In genomic region chr10:30999084-30999712, GRCh38 we compare ENCODE assay signal across 9 cellular contexts. TPM values are rescaled to one million over a fixed set of nuclear protein-coding genes. Genes with fewer than 3 reads are reported as not detected.
DNase-seq lines count a peak whose midpoint lies in the region; ATAC-seq and TF ChIP-seq lines count a peak whose summit lies in the region.
"Had no signal": no experiment of that assay in that cellular context is flagged by ENCODE, and none has a peak within 500 bp of the region (broad histone marks: within the 10 kb centered on the region; RNA-seq: fewer than 3 reads in every experiment).

No MANE protein-coding gene starts in this region.

- no peaks in the 10 kb centered on the region for H3K27me3 Mint-ChIP-seq in T-helper 17 cell

- TF ChIP-seq RAD21 in SK-N-SH (IDR thresholded peaks at IDR 0.05; ENCODE audit: low read length): no peak

- H3K27ac Mint-ChIP-seq in T-helper 17 cell: peak overlapping the region; percentile 77
- peak overlapping the region; percentile 91 for H3K27ac Mint-ChIP-seq in stimulated activated effector memory CD8-positive, alpha-beta T cell treated with anti-CD3 and anti-CD28 coated beads, Interleukin-12 subunit alpha, Interleukin-12 subunit beta, amount 100 ng/mL, for 72 hours

- peak overlapping the region in 1 of 2 experiments; percentile 15; a peak in 1 of 4 replicates for H3K27ac ChIP-seq in SK-N-SH (ENCODE audit: low read depth in 2 of 2, low read length in 1 of 2)
- H3K27ac ChIP-seq in OCI-LY7 (ENCODE audit: low read depth, low read length, poor library complexity, severe bottlenecking): no peak overlapping the region
- H3K27ac ChIP-seq: 22Rv1 had no signal

- H3K36me3 ChIP-seq in SK-N-SH (replicated peaks in 1 of 2; ENCODE audit: control insufficient read depth in 1 of 2, insufficient read depth in 2 of 2, low read length in 1 of 2) (no peaks in the 10 kb centered on the region), OCI-LY7 (ENCODE audit: insufficient read depth, low read length) (no peaks in the 10 kb centered on the region)

- H3K9me3 Mint-ChIP-seq in stimulated activated effector memory CD8-positive, alpha-beta T cell treated with anti-CD3 and anti-CD28 coated beads, Interleukin-12 subunit alpha, Interleukin-12 subunit beta, amount 100 ng/mL, for 72 hours: peaks cover 3% of the 10 kb centered on the region

- H3K4me1 ChIP-seq in SK-N-SH (ENCODE audit: control insufficient read depth in 1 of 2, insufficient read depth in 2 of 2, low read depth in 1 of 2, low read length in 1 of 2): peaks cover 0 to under 1% of the 10 kb centered on the region in 2 experiments; a peak in 2 of 4 replicates
- no peaks in the 10 kb centered on the region for H3K4me1 ChIP-seq in OCI-LY7 (ENCODE audit: insufficient read depth, low read length, poor library complexity, severe bottlenecking)

- DNase-seq in SK-N-SH (no peak), T-helper 17 cell (no peak), foreskin melanocyte (peak; percentile 43), OCI-LY7 (ENCODE audit: low spot score) (no peak)
- DNase-seq in stimulated activated effector memory CD8-positive, alpha-beta T cell treated with anti-CD3 and anti-CD28 coated beads, Interleukin-12 subunit alpha, Interleukin-12 subunit beta, amount 100 ng/mL, for 72 hours (ENCODE audit: low spot score in 2 of 2): no peak
- DNase-seq in effector CD8-positive, alpha-beta T cell (lab: John Stamatoyannopoulos, UW): no peak

- intact Hi-C loops in OCI-LY7 (cut with micrococcal nuclease; ENCODE audit: unreplicated experiment): no loop called here

- TF ChIP-seq CTCF in SK-N-SH (IDR thresholded peaks at IDR 0.05) (no peak), OCI-LY7 (conservative IDR thresholded peaks at IDR 0.05; ENCODE audit: low read length) (no peak)

- H3K36me3 Mint-ChIP-seq in T-helper 17 cell (ENCODE audit: low read depth): no peaks in the 10 kb centered on the region
- no peaks in the 10 kb centered on the region for H3K36me3 Mint-ChIP-seq in stimulated activated effector memory CD8-positive, alpha-beta T cell treated with anti-CD3 and anti-CD28 coated beads, Interleukin-12 subunit alpha, Interleukin-12 subunit beta, amount 100 ng/mL, for 72 hours

- H4K20me1 ChIP-seq in SK-N-SH (ENCODE audit: insufficient read depth): no peaks in the 10 kb centered on the region
- no peaks in the 10 kb centered on the region for H4K20me1 ChIP-seq in OCI-LY7 (ENCODE audit: insufficient read depth, low read length)

- H3K9ac ChIP-seq in SK-N-SH: no peak overlapping the region

- H3K4me3 Mint-ChIP-seq in T-helper 17 cell: peak overlapping the region; percentile 71
- H3K4me3 Mint-ChIP-seq in stimulated activated effector memory CD8-positive, alpha-beta T cell treated with anti-CD3 and anti-CD28 coated beads, Interleukin-12 subunit alpha, Interleukin-12 subunit beta, amount 100 ng/mL, for 72 hours: peak overlapping the region; percentile 63

- 99% methylated on average over 3 of the region's 3 CpGs for WGBS in SK-N-SH (ENCODE audit: low lambda C conversion rate)

- H3F3A ChIP-seq in SK-N-SH (replicated peaks; ENCODE audit: insufficient read depth): peaks cover 5% of the 10 kb centered on the region

- no peak overlapping the region for H2AFZ ChIP-seq in SK-N-SH (ENCODE audit: low read depth)
- no peak overlapping the region for H2AFZ ChIP-seq in OCI-LY7 (ENCODE audit: low read length)

- H3K9me3 ChIP-seq in SK-N-SH: peaks cover 8% of the 10 kb centered on the region; the same call in 1 of the 2 replicates
- H3K9me3 ChIP-seq in T-helper 17 cell (ENCODE audit: control insufficient read depth, low read length, poor library complexity, severe bottlenecking): peaks cover 4% of the 10 kb centered on the region
- H3K9me3 ChIP-seq in OCI-LY7 (ENCODE audit: low read length): peaks cover 8% of the 10 kb centered on the region; the same call in 1 of the 2 replicates

- H3K79me2 ChIP-seq in SK-N-SH (ENCODE audit: insufficient read depth): no peaks in the 10 kb centered on the region
- no peaks in the 10 kb centered on the region for H3K79me2 ChIP-seq in OCI-LY7 (ENCODE audit: insufficient read depth, low read depth, low read length)

- POLR2A ChIA-PET in SK-N-SH (lab: Yijun Ruan, JAX): no interaction called here
- POLR2A ChIA-PET in OCI-LY7 (lab: Charles Lee): interaction anchor here (0.6 to 2.1 kb wide), 4 partner anchors 9 to 816 kb away, joined by 3 to 12 read pairs (median 4); no protein-coding TSS in a partner anchor

- no TSS peak for BruUV-seq in OCI-LY7 (replicated peaks; lab: Mats Ljungman, UMichigan)

- H3K4me2 ChIP-seq in SK-N-SH: no peak overlapping the region
- no peak overlapping the region for H3K4me2 ChIP-seq in OCI-LY7 (ENCODE audit: low read length)

- CTCF ChIA-PET in SK-N-SH (lab: Yijun Ruan, JAX): interaction anchor here (1.0 to 1.1 kb wide), 2 partner anchors 23 to 201 kb away, joined by 3 to 4 read pairs; no protein-coding TSS in a partner anchor
- CTCF ChIA-PET in OCI-LY7 (lab: Charles Lee; ENCODE audit: unreplicated experiment): no interaction called here

- H3K9me2 ChIP-seq in SK-N-SH (no peaks in the 10 kb centered on the region), OCI-LY7 (ENCODE audit: insufficient read depth, low read length) (no peaks in the 10 kb centered on the region; the same call in 1 of the 2 replicates)

- ATAC-seq in SK-N-SH treated with all-trans-retinoic acid at 6 μM for 48 hours (no peak; the same call in 2 of the 3 replicates), T-helper 17 cell (peak; percentile 51), GM18868 (IDR thresholded peaks at IDR 0.05; ENCODE audit: unreplicated experiment) (no peak)
- ATAC-seq in stimulated activated effector memory CD8-positive, alpha-beta T cell treated with anti-CD3 and anti-CD28 coated beads, Interleukin-12 subunit alpha, Interleukin-12 subunit beta, amount 100 ng/mL, for 72 hours: peak; percentile 79

- H3K4me3 ChIP-seq in SK-N-SH (ENCODE audit: low read depth in 2 of 2, low read length in 1 of 2) (no peak overlapping the region), OCI-LY7 (ENCODE audit: low read depth, low read length, poor library complexity, severe bottlenecking) (no peak overlapping the region)

- H3K4me1 Mint-ChIP-seq in T-helper 17 cell: peaks cover 12% of the 10 kb centered on the region
- H3K4me1 Mint-ChIP-seq in stimulated activated effector memory CD8-positive, alpha-beta T cell treated with anti-CD3 and anti-CD28 coated beads, Interleukin-12 subunit alpha, Interleukin-12 subunit beta, amount 100 ng/mL, for 72 hours: peaks cover 34% of the 10 kb centered on the region

- TF ChIP-seq EP300 in SK-N-SH (IDR thresholded peaks at IDR 0.05; ENCODE audit: borderline replicate concordance in 1 of 2, low read depth in 1 of 2, low read length in 1 of 2): no peak

- no peaks in the 10 kb centered on the region for H3K27me3 ChIP-seq in SK-N-SH (ENCODE audit: insufficient read depth)

TF ChIP-seq in SK-N-SH, 30 proteins besides CTCF, POLR2A, EP300 and RAD21:
- no peak for TF ChIP-seq TAF1 (IDR thresholded peaks at IDR 0.05; ENCODE audit: borderline replicate concordance, low read depth, low read length)
- no peak for TF ChIP-seq JUND (IDR thresholded peaks at IDR 0.05)
- no peak for TF ChIP-seq RCOR1 (IDR thresholded peaks at IDR 0.05; ENCODE audit: low read length)
- no peak for TF ChIP-seq MAX (IDR thresholded peaks at IDR 0.05; ENCODE audit: low read depth)
- 0 out of 2 replicates have a peak, but pooled peaks have one; percentile 4 for TF ChIP-seq FOSL2 (IDR thresholded peaks at IDR 0.05; ENCODE audit: borderline replicate concordance, low read depth)
TF ChIP-seq in SK-N-SH: peak in this region for 1.

TF ChIP-seq in SK-N-SH treated with all-trans-retinoic acid at 6 μM for 48 hours, 23 proteins besides CTCF, POLR2A, EP300 and RAD21:
- TF ChIP-seq BACH2 (CRISPR knock-in tag; IDR thresholded peaks at IDR 0.05; ENCODE audit: borderline replicate concordance): no peak
- TF ChIP-seq GLIS3 (CRISPR knock-in tag; IDR thresholded peaks at IDR 0.05): no peak
- TF ChIP-seq PATZ1 (CRISPR knock-in tag; IDR thresholded peaks at IDR 0.05; ENCODE audit: borderline replicate concordance): no peak
- TF ChIP-seq ZNF565 (CRISPR knock-in tag; conservative IDR thresholded peaks at IDR 0.05; ENCODE audit: low read depth): no peak
- no peak for TF ChIP-seq ZNF70 (CRISPR knock-in tag; IDR thresholded peaks at IDR 0.05)
- no peak for TF ChIP-seq OSR1 (CRISPR knock-in tag; IDR thresholded peaks at IDR 0.05)
- TF ChIP-seq CREB5 (CRISPR knock-in tag; IDR thresholded peaks at IDR 0.05; ENCODE audit: low read depth): no peak
- TF ChIP-seq CSDC2 (CRISPR knock-in tag; IDR thresholded peaks at IDR 0.05): no peak

RNA-seq across cellular contexts. Expression of gene ZNF438, which starts 32.5 kb away (rescaled TPM):
- 2.1 and 2.5 TPM in 2 replicates for polyA plus RNA-seq in SK-N-SH (2012; rRNA removed)
- 2.4 and 2.6 TPM in 2 replicates for polyA plus RNA-seq in SK-N-SH (2012; cell fraction: cytosol; rRNA removed)
- 2.1 and 3.4 TPM in 2 replicates for polyA plus RNA-seq in SK-N-SH (2012; cell fraction: nucleus; rRNA removed)
- total RNA-seq in T-helper 17 cell (1 to 10 TPM; 3.1 to 3.7 TPM), OCI-LY7 (2022) (2.1 and 2.5 TPM in 2 replicates)
- total RNA-seq in OCI-LY7 (2014; rRNA removed; shearing (Covaris generic)): 1.3 and 2.0 TPM in 2 replicates

Comparison
In these comparisons a context has a peak if more than half of its experiments do, and no peak if none do; other contexts are left out.
1. ATAC-seq: peak in T-helper 17 cell (single experiment) and stimulated activated effector memory CD8-positive, alpha-beta T cell treated with anti-CD3 and anti-CD28 coated beads, Interleukin-12 subunit alpha, Interleukin-12 subunit beta, amount 100 ng/mL, for 72 hours (single experiment); none in SK-N-SH treated with all-trans-retinoic acid at 6 μM for 48 hours (single experiment) and GM18868 (single experiment).